1 cellular context compared by ENCODE assay signal in the genomic region with DNA sequence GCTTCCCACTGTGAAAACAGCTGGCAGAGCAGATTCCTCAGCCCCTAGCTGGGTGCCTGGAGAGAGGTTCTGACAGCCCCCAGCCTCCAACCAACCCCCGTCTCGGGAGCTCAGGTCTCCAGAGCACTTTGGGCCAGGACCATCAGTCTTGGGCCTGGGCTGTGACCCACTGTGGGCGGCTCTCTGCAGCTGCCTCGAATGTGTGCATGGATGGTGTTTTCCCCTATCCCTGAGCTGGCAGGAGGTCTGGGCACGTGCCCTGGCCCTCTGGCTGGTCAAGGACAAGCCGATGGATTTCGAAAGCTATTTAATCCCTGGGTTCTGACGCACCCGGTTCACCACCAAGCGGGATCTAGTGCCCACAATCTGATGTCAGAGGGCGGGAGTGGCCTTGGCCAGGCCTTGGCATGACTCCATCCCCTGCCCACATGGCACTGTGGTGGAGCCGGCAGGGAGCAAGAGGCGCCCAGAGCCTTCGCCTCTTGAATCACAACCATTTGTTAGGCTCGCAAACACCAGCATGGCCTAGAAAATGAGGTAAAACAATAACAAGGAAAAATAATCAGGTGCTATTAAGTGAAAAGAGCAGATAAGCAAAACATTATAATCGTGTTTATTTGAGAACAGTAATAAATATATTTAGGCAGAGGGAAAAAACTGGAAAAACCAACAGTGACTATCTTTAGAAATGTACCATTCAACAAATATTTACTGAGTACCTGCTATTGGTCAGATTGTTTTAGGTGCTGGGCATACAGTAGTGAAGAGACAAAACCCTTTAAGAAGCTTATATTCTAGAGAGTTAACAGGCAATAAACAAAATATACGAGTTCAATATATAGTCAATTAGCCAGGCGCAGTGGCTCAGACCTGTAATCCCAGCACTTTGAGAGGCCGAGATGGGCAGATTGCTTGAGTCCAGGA.
A peak's percentile ranks its signal among the peaks of the same experiment; 100 is the strongest.
TF ChIP-seq lines count a peak whose summit lies in the region.

No MANE protein-coding gene starts in this region.

TF ChIP-seq in HepG2, 621 proteins besides CTCF, POLR2A, EP300 and RAD21 (continued from another document):
- TF ChIP-seq NPAS2 (CRISPR knock-in tag; IDR thresholded peaks at IDR 0.05; ENCODE audit: borderline replicate concordance) (no peak), CCDC6 (CRISPR knock-in tag; IDR thresholded peaks at IDR 0.05) (peak; percentile 60; the same call in 1 of the 2 replicates), KDM1A (CRISPR knock-in tag; IDR thresholded peaks at IDR 0.05) (no peak), GABPB1 (CRISPR knock-in tag; IDR thresholded peaks at IDR 0.05) (peak; percentile 14; the same call in 1 of the 2 replicates), ZNF761 (CRISPR knock-in tag; conservative IDR thresholded peaks at IDR 0.05) (no peak), EHMT2 (IDR thresholded peaks at IDR 0.05; ENCODE audit: borderline replicate concordance, low read depth, low read length) (no peak), ZNF598 (CRISPR knock-in tag; IDR thresholded peaks at IDR 0.05; ENCODE audit: borderline replicate concordance) (no peak), KDM5A (IDR thresholded peaks at IDR 0.05; ENCODE audit: borderline replicate concordance, low read length) (no peak), ZFP90 (CRISPR knock-in tag; IDR thresholded peaks at IDR 0.05; ENCODE audit: borderline replicate concordance) (no peak), ZNF33B (CRISPR knock-in tag; IDR thresholded peaks at IDR 0.05) (no peak), ZFX (CRISPR knock-in tag; IDR thresholded peaks at IDR 0.05; ENCODE audit: low read depth) (peak; percentile 54; the same call in 1 of the 2 replicates), MED1 (CRISPR knock-in tag; IDR thresholded peaks at IDR 0.05) (peak; percentile 60), SRSF1 (optimal IDR thresholded peaks at IDR 0.05; ENCODE audit: low read depth, low read length) (no peak), TGIF2 (CRISPR knock-in tag; IDR thresholded peaks at IDR 0.05) (no peak), HOXA5 (CRISPR knock-in tag; IDR thresholded peaks at IDR 0.05) (no peak), MYNN (CRISPR knock-in tag; IDR thresholded peaks at IDR 0.05; ENCODE audit: low read depth) (no peak), SETDB1 (CRISPR knock-in tag; IDR thresholded peaks at IDR 0.05; ENCODE audit: borderline replicate concordance) (no peak), ZNF350 (CRISPR knock-in tag; IDR thresholded peaks at IDR 0.05; ENCODE audit: borderline replicate concordance, low read depth) (peak; percentile 63), ZNF781 (CRISPR knock-in tag; IDR thresholded peaks at IDR 0.05; ENCODE audit: borderline replicate concordance, not compliant biosample characterization) (no peak), ATF7 (IDR thresholded peaks at IDR 0.05) (no peak), ATF7 (CRISPR knock-in tag; IDR thresholded peaks at IDR 0.05) (no peak), KLF12 (CRISPR knock-in tag; IDR thresholded peaks at IDR 0.05; ENCODE audit: borderline replicate concordance) (no peak), TBL1XR1 (IDR thresholded peaks at IDR 0.05; ENCODE audit: borderline replicate concordance, low read length, partially characterized antibody) (no peak), SAFB2 (CRISPR knock-in tag; IDR thresholded peaks at IDR 0.05; ENCODE audit: borderline replicate concordance, low read depth) (no peak), TBX2 (CRISPR knock-in tag; IDR thresholded peaks at IDR 0.05; ENCODE audit: borderline replicate concordance) (peak; percentile 66; the same call in 1 of the 2 replicates), BRCA1 (CRISPR knock-in tag; IDR thresholded peaks at IDR 0.05) (no peak), SRSF9 (IDR thresholded peaks at IDR 0.05; ENCODE audit: borderline replicate concordance, insufficient read depth, low read depth, low read length, poor library complexity, severe bottlenecking) (no peak), ZNF816 (CRISPR knock-in tag; IDR thresholded peaks at IDR 0.05; ENCODE audit: borderline replicate concordance) (no peak; the same call in 1 of the 2 replicates), DNMT3B (CRISPR knock-in tag; conservative IDR thresholded peaks at IDR 0.05) (0 out of 2 replicates have a peak, but pooled peaks have one; percentile 43), GTF2F1 (IDR thresholded peaks at IDR 0.05; ENCODE audit: low read length) (no peak), ZNF660 (CRISPR knock-in tag; IDR thresholded peaks at IDR 0.05; ENCODE audit: borderline replicate concordance, low read depth) (no peak), ATM (IDR thresholded peaks at IDR 0.05; ENCODE audit: borderline replicate concordance) (no peak), NCOA2 (CRISPR knock-in tag; IDR thresholded peaks at IDR 0.05) (peak; percentile 63; the same call in 1 of the 2 replicates), MED13 (CRISPR knock-in tag; IDR thresholded peaks at IDR 0.05) (no peak), ZNF543 (CRISPR knock-in tag; IDR thresholded peaks at IDR 0.05) (no peak), SRY (CRISPR knock-in tag; IDR thresholded peaks at IDR 0.05) (no peak; the same call in 1 of the 2 replicates), ZNF260 (CRISPR knock-in tag; IDR thresholded peaks at IDR 0.05; ENCODE audit: borderline replicate concordance, low read depth) (no peak), ZSCAN25 (CRISPR knock-in tag; IDR thresholded peaks at IDR 0.05) (no peak), NBN (conservative IDR thresholded peaks at IDR 0.05) (no peak), TBX3 (IDR thresholded peaks at IDR 0.05; ENCODE audit: borderline replicate concordance) (no peak), ZBTB38 (CRISPR knock-in tag; IDR thresholded peaks at IDR 0.05) (0 out of 2 replicates have a peak, but pooled peaks have one; percentile 28), ZNF143 (CRISPR knock-in tag; IDR thresholded peaks at IDR 0.05) (no peak), KLF13 (CRISPR knock-in tag; IDR thresholded peaks at IDR 0.05) (no peak), ZKSCAN8 (CRISPR knock-in tag; IDR thresholded peaks at IDR 0.05; ENCODE audit: borderline replicate concordance) (no peak), ZIK1 (CRISPR knock-in tag; IDR thresholded peaks at IDR 0.05; ENCODE audit: borderline replicate concordance, low read depth) (no peak), MIER3 (CRISPR knock-in tag; IDR thresholded peaks at IDR 0.05; ENCODE audit: borderline replicate concordance) (no peak), PAX8 (CRISPR knock-in tag; IDR thresholded peaks at IDR 0.05; ENCODE audit: borderline replicate concordance) (no peak), CHD4 (IDR thresholded peaks at IDR 0.05; ENCODE audit: borderline replicate concordance, low read length) (no peak), FOXM1 (CRISPR knock-in tag; IDR thresholded peaks at IDR 0.05) (no peak), HMG20B (CRISPR knock-in tag; conservative IDR thresholded peaks at IDR 0.05) (peak; percentile 61; the same call in 1 of the 2 replicates), ZNF552 (CRISPR knock-in tag; IDR thresholded peaks at IDR 0.05; ENCODE audit: borderline replicate concordance) (no peak), MAFK (conservative IDR thresholded peaks at IDR 0.05 in 1 of 2, IDR thresholded peaks at IDR 0.05 in 1 of 2; ENCODE audit: low read length in 2 of 2) (no peak), ZNF75D (CRISPR knock-in tag; IDR thresholded peaks at IDR 0.05; ENCODE audit: borderline replicate concordance) (no peak), AGO1 (IDR thresholded peaks at IDR 0.05; ENCODE audit: low read depth, low read length, poor library complexity, severe bottlenecking) (peak; percentile 33)
- TF ChIP-seq, protein P1, sequence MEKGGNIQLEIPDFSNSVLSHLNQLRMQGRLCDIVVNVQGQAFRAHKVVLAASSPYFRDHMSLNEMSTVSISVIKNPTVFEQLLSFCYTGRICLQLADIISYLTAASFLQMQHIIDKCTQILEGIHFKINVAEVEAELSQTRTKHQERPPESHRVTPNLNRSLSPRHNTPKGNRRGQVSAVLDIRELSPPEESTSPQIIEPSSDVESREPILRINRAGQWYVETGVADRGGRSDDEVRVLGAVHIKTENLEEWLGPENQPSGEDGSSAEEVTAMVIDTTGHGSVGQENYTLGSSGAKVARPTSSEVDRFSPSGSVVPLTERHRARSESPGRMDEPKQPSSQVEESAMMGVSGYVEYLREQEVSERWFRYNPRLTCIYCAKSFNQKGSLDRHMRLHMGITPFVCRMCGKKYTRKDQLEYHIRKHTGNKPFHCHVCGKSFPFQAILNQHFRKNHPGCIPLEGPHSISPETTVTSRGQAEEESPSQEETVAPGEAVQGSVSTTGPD (CRISPR knock-in tag; IDR thresholded peaks at IDR 0.05), result no peak
- TF ChIP-seq, protein P2, sequence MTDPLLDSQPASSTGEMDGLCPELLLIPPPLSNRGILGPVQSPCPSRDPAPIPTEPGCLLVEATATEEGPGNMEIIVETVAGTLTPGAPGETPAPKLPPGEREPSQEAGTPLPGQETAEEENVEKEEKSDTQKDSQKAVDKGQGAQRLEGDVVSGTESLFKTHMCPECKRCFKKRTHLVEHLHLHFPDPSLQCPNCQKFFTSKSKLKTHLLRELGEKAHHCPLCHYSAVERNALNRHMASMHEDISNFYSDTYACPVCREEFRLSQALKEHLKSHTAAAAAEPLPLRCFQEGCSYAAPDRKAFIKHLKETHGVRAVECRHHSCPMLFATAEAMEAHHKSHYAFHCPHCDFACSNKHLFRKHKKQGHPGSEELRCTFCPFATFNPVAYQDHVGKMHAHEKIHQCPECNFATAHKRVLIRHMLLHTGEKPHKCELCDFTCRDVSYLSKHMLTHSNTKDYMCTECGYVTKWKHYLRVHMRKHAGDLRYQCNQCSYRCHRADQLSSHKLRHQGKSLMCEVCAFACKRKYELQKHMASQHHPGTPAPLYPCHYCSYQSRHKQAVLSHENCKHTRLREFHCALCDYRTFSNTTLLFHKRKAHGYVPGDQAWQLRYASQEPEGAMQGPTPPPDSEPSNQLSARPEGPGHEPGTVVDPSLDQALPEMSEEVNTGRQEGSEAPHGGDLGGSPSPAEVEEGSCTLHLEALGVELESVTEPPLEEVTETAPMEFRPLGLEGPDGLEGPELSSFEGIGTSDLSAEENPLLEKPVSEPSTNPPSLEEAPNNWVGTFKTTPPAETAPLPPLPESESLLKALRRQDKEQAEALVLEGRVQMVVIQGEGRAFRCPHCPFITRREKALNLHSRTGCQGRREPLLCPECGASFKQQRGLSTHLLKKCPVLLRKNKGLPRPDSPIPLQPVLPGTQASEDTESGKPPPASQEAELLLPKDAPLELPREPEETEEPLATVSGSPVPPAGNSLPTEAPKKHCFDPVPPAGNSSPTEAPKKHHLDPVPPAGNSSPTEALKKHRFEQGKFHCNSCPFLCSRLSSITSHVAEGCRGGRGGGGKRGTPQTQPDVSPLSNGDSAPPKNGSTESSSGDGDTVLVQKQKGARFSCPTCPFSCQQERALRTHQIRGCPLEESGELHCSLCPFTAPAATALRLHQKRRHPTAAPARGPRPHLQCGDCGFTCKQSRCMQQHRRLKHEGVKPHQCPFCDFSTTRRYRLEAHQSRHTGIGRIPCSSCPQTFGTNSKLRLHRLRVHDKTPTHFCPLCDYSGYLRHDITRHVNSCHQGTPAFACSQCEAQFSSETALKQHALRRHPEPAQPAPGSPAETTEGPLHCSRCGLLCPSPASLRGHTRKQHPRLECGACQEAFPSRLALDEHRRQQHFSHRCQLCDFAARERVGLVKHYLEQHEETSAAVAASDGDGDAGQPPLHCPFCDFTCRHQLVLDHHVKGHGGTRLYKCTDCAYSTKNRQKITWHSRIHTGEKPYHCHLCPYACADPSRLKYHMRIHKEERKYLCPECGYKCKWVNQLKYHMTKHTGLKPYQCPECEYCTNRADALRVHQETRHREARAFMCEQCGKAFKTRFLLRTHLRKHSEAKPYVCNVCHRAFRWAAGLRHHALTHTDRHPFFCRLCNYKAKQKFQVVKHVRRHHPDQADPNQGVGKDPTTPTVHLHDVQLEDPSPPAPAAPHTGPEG (CRISPR knock-in tag; IDR thresholded peaks at IDR 0.05), result no peak
- TF ChIP-seq, protein P3, sequence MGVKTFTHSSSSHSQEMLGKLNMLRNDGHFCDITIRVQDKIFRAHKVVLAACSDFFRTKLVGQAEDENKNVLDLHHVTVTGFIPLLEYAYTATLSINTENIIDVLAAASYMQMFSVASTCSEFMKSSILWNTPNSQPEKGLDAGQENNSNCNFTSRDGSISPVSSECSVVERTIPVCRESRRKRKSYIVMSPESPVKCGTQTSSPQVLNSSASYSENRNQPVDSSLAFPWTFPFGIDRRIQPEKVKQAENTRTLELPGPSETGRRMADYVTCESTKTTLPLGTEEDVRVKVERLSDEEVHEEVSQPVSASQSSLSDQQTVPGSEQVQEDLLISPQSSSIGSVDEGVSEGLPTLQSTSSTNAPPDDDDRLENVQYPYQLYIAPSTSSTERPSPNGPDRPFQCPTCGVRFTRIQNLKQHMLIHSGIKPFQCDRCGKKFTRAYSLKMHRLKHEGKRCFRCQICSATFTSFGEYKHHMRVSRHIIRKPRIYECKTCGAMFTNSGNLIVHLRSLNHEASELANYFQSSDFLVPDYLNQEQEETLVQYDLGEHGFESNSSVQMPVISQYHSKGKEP (CRISPR knock-in tag; IDR thresholded peaks at IDR 0.05), result no peak
- TF ChIP-seq, protein P4, sequence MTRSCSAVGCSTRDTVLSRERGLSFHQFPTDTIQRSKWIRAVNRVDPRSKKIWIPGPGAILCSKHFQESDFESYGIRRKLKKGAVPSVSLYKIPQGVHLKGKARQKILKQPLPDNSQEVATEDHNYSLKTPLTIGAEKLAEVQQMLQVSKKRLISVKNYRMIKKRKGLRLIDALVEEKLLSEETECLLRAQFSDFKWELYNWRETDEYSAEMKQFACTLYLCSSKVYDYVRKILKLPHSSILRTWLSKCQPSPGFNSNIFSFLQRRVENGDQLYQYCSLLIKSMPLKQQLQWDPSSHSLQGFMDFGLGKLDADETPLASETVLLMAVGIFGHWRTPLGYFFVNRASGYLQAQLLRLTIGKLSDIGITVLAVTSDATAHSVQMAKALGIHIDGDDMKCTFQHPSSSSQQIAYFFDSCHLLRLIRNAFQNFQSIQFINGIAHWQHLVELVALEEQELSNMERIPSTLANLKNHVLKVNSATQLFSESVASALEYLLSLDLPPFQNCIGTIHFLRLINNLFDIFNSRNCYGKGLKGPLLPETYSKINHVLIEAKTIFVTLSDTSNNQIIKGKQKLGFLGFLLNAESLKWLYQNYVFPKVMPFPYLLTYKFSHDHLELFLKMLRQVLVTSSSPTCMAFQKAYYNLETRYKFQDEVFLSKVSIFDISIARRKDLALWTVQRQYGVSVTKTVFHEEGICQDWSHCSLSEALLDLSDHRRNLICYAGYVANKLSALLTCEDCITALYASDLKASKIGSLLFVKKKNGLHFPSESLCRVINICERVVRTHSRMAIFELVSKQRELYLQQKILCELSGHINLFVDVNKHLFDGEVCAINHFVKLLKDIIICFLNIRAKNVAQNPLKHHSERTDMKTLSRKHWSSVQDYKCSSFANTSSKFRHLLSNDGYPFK (CRISPR knock-in tag; IDR thresholded peaks at IDR 0.05; ENCODE audit: borderline replicate concordance), result no peak
- TF ChIP-seq, protein P5, sequence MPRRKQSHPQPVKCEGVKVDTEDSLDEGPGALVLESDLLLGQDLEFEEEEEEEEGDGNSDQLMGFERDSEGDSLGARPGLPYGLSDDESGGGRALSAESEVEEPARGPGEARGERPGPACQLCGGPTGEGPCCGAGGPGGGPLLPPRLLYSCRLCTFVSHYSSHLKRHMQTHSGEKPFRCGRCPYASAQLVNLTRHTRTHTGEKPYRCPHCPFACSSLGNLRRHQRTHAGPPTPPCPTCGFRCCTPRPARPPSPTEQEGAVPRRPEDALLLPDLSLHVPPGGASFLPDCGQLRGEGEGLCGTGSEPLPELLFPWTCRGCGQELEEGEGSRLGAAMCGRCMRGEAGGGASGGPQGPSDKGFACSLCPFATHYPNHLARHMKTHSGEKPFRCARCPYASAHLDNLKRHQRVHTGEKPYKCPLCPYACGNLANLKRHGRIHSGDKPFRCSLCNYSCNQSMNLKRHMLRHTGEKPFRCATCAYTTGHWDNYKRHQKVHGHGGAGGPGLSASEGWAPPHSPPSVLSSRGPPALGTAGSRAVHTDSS (CRISPR knock-in tag; conservative IDR thresholded peaks at IDR 0.05), result no peak
TF ChIP-seq in HepG2: peak in this region for 118.
